ENCODE assay signal across 1 cellular context in the genomic region with DNA sequence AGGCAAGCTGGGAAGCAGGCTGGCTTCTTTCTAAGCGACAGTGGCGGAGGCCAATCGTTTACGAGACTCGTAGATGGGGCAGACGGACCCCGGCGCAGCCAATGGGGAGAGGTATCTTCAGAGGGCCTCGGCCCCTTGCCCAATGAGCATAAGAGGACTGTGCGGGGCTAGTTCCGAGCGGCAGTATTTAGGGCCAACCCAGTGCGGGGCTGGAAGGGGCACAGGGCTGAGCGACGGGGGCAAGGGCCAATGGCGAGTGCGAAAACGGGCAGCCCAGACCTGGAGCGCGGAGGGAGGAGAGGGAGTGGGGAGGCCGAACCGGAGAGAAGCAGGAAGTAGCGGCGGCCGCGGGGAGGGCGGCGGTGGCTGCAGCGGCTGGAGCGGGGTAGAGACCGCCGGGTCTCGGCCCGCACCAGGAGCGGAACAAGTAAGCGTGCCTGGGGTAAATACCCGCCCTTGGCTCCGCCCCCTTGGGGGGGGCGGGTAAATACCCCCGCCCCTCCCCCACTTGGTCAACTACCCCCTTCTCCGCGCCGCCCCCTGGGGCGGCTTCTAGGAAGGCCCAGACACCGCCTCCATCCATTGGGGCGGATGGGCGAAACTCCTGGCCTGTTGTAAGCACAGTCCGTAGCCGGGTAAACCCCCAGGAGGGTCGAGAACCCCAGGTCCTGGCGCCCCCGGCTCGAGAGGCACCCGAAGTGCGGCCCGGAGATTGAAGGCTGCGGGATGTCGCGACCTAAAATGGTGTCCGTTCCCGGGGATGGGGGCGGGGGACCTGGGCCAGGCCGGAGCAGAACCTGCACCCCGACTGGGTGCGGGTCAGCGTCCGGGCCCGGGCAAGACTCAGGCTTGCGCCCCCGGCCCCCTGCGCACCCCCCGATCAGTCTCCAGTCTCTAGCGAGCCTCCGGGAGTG.
TF ChIP-seq lines count a peak whose summit lies in the region.

A gene with protein sequence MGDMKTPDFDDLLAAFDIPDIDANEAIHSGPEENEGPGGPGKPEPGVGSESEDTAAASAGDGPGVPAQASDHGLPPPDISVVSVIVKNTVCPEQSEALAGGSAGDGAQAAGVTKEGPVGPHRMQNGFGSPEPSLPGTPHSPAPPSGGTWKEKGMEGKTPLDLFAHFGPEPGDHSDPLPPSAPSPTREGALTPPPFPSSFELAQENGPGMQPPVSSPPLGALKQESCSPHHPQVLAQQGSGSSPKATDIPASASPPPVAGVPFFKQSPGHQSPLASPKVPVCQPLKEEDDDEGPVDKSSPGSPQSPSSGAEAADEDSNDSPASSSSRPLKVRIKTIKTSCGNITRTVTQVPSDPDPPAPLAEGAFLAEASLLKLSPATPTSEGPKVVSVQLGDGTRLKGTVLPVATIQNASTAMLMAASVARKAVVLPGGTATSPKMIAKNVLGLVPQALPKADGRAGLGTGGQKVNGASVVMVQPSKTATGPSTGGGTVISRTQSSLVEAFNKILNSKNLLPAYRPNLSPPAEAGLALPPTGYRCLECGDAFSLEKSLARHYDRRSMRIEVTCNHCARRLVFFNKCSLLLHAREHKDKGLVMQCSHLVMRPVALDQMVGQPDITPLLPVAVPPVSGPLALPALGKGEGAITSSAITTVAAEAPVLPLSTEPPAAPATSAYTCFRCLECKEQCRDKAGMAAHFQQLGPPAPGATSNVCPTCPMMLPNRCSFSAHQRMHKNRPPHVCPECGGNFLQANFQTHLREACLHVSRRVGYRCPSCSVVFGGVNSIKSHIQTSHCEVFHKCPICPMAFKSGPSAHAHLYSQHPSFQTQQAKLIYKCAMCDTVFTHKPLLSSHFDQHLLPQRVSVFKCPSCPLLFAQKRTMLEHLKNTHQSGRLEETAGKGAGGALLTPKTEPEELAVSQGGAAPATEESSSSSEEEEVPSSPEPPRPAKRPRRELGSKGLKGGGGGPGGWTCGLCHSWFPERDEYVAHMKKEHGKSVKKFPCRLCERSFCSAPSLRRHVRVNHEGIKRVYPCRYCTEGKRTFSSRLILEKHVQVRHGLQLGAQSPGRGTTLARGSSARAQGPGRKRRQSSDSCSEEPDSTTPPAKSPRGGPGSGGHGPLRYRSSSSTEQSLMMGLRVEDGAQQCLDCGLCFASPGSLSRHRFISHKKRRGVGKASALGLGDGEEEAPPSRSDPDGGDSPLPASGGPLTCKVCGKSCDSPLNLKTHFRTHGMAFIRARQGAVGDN (plus strand): TSS at position 331 of the 914 bp plus-strand sequence. CDS start 3,993 bp downstream, outside the sequence.

TF ChIP-seq in HepG2, 621 proteins besides CTCF, POLR2A, EP300 and RAD21 (continued from another document and continues in another):
- TF ChIP-seq KLF11 (CRISPR knock-in tag; IDR thresholded peaks at IDR 0.05) (no peak), RAD51 (IDR thresholded peaks at IDR 0.05; ENCODE audit: borderline replicate concordance) (no peak), SMAD1 (CRISPR knock-in tag; IDR thresholded peaks at IDR 0.05; ENCODE audit: borderline replicate concordance, low read depth) (no peak), ZMYM3 (CRISPR knock-in tag; IDR thresholded peaks at IDR 0.05) (no peak), ZNF251 (CRISPR knock-in tag; IDR thresholded peaks at IDR 0.05) (no peak), MED1 (CRISPR knock-in tag; IDR thresholded peaks at IDR 0.05) (peak; percentile 7; the same call in 1 of the 2 replicates), IKZF4 (CRISPR knock-in tag; IDR thresholded peaks at IDR 0.05; ENCODE audit: borderline replicate concordance, low read depth, not compliant biosample characterization) (no peak), ZNF121 (CRISPR knock-in tag; IDR thresholded peaks at IDR 0.05) (no peak), HNRNPK (IDR thresholded peaks at IDR 0.05; ENCODE audit: low read depth, low read length, poor library complexity, severe bottlenecking) (peak; percentile 30), KAT7 (CRISPR knock-in tag; IDR thresholded peaks at IDR 0.05; ENCODE audit: borderline replicate concordance) (peak; percentile 54; the same call in 1 of the 2 replicates), ZNF383 (CRISPR knock-in tag; IDR thresholded peaks at IDR 0.05; ENCODE audit: borderline replicate concordance) (no peak), KLF12 (CRISPR knock-in tag; IDR thresholded peaks at IDR 0.05; ENCODE audit: borderline replicate concordance) (no peak), ZNF878 (CRISPR knock-in tag; IDR thresholded peaks at IDR 0.05) (no peak), ZFP36L2 (CRISPR knock-in tag; IDR thresholded peaks at IDR 0.05) (no peak), GATA4 (IDR thresholded peaks at IDR 0.05; ENCODE audit: borderline replicate concordance, low read depth) (no peak), ONECUT2 (CRISPR knock-in tag; IDR thresholded peaks at IDR 0.05) (no peak), DR1 (CRISPR knock-in tag; IDR thresholded peaks at IDR 0.05) (peak; percentile 75), TGIF2 (CRISPR knock-in tag; IDR thresholded peaks at IDR 0.05) (no peak), GLI4 (CRISPR knock-in tag; IDR thresholded peaks at IDR 0.05; ENCODE audit: borderline replicate concordance) (no peak), DNMT3B (CRISPR knock-in tag; conservative IDR thresholded peaks at IDR 0.05) (no peak), TCF7 (IDR thresholded peaks at IDR 0.05; ENCODE audit: low read depth) (no peak), HMGA1 (CRISPR knock-in tag; conservative IDR thresholded peaks at IDR 0.05) (no peak), FOXK1 (CRISPR knock-in tag; IDR thresholded peaks at IDR 0.05; ENCODE audit: borderline replicate concordance, low read depth) (no peak; the same call in 1 of the 2 replicates), ZNF160 (CRISPR knock-in tag; IDR thresholded peaks at IDR 0.05) (no peak), ZZZ3 (CRISPR knock-in tag; IDR thresholded peaks at IDR 0.05; ENCODE audit: borderline replicate concordance) (0 out of 2 replicates have a peak, but pooled peaks have one; percentile 64), TBX3 (IDR thresholded peaks at IDR 0.05; ENCODE audit: borderline replicate concordance) (no peak), RFX5 (IDR thresholded peaks at IDR 0.05; ENCODE audit: low read depth, low read length) (peak; percentile 59), ZMYM4 (CRISPR knock-in tag; IDR thresholded peaks at IDR 0.05) (peak; percentile 55; the same call in 1 of the 2 replicates)
- TF ChIP-seq, protein P1, sequence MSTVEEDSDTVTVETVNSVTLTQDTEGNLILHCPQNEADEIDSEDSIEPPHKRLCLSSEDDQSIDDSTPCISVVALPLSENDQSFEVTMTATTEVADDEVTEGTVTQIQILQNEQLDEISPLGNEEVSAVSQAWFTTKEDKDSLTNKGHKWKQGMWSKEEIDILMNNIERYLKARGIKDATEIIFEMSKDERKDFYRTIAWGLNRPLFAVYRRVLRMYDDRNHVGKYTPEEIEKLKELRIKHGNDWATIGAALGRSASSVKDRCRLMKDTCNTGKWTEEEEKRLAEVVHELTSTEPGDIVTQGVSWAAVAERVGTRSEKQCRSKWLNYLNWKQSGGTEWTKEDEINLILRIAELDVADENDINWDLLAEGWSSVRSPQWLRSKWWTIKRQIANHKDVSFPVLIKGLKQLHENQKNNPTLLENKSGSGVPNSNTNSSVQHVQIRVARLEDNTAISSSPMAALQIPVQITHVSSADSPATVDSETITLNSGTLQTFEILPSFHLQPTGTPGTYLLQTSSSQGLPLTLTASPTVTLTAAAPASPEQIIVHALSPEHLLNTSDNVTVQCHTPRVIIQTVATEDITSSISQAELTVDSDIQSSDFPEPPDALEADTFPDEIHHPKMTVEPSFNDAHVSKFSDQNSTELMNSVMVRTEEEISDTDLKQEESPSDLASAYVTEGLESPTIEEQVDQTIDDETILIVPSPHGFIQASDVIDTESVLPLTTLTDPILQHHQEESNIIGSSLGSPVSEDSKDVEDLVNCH (CRISPR knock-in tag; IDR thresholded peaks at IDR 0.05) = no peak
- TF ChIP-seq, protein P2, sequence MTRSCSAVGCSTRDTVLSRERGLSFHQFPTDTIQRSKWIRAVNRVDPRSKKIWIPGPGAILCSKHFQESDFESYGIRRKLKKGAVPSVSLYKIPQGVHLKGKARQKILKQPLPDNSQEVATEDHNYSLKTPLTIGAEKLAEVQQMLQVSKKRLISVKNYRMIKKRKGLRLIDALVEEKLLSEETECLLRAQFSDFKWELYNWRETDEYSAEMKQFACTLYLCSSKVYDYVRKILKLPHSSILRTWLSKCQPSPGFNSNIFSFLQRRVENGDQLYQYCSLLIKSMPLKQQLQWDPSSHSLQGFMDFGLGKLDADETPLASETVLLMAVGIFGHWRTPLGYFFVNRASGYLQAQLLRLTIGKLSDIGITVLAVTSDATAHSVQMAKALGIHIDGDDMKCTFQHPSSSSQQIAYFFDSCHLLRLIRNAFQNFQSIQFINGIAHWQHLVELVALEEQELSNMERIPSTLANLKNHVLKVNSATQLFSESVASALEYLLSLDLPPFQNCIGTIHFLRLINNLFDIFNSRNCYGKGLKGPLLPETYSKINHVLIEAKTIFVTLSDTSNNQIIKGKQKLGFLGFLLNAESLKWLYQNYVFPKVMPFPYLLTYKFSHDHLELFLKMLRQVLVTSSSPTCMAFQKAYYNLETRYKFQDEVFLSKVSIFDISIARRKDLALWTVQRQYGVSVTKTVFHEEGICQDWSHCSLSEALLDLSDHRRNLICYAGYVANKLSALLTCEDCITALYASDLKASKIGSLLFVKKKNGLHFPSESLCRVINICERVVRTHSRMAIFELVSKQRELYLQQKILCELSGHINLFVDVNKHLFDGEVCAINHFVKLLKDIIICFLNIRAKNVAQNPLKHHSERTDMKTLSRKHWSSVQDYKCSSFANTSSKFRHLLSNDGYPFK (CRISPR knock-in tag; IDR thresholded peaks at IDR 0.05; ENCODE audit: borderline replicate concordance) = 0 out of 2 replicates have a peak, but pooled peaks have one; percentile 20
- TF ChIP-seq, protein P3, sequence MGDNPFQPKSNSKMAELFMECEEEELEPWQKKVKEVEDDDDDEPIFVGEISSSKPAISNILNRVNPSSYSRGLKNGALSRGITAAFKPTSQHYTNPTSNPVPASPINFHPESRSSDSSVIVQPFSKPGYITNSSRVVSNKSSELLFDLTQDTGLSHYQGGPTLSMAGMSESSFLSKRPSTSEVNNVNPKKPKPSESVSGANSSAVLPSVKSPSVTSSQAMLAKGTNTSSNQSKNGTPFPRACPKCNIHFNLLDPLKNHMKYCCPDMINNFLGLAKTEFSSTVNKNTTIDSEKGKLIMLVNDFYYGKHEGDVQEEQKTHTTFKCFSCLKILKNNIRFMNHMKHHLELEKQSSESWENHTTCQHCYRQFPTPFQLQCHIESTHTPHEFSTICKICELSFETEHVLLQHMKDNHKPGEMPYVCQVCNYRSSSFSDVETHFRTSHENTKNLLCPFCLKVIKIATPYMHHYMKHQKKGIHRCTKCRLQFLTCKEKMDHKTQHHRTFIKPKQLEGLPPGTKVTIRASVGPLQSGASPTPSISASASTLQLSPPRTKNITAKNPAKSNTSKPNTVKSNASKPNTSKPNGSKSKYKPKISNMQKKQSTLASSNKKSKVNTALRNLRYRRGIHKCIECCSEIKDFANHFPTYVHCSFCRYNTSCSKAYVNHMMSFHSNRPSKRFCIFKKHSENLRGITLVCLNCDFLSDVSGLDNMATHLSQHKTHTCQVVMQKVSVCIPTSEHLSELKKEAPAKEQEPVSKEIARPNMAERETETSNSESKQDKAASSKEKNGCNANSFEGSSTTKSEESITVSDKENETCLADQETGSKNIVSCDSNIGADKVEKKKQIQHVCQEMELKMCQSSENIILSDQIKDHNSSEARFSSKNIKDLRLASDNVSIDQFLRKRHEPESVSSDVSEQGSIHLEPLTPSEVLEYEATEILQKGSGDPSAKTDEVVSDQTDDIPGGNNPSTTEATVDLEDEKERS (CRISPR knock-in tag; IDR thresholded peaks at IDR 0.05) = no peak
- TF ChIP-seq, protein P4, sequence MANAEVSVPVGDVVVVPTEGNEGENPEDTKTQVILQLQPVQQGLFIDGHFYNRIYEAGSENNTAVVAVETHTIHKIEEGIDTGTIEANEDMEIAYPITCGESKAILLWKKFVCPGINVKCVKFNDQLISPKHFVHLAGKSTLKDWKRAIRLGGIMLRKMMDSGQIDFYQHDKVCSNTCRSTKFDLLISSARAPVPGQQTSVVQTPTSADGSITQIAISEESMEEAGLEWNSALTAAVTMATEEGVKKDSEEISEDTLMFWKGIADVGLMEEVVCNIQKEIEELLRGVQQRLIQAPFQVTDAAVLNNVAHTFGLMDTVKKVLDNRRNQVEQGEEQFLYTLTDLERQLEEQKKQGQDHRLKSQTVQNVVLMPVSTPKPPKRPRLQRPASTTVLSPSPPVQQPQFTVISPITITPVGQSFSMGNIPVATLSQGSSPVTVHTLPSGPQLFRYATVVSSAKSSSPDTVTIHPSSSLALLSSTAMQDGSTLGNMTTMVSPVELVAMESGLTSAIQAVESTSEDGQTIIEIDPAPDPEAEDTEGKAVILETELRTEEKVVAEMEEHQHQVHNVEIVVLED (CRISPR knock-in tag; IDR thresholded peaks at IDR 0.05; ENCODE audit: borderline replicate concordance) = peak; percentile 53; the same call in 1 of the 2 replicates
- TF ChIP-seq, protein P5, sequence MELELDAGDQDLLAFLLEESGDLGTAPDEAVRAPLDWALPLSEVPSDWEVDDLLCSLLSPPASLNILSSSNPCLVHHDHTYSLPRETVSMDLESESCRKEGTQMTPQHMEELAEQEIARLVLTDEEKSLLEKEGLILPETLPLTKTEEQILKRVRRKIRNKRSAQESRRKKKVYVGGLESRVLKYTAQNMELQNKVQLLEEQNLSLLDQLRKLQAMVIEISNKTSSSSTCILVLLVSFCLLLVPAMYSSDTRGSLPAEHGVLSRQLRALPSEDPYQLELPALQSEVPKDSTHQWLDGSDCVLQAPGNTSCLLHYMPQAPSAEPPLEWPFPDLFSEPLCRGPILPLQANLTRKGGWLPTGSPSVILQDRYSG (CRISPR knock-in tag; IDR thresholded peaks at IDR 0.05) = no peak
- TF ChIP-seq, protein P6, sequence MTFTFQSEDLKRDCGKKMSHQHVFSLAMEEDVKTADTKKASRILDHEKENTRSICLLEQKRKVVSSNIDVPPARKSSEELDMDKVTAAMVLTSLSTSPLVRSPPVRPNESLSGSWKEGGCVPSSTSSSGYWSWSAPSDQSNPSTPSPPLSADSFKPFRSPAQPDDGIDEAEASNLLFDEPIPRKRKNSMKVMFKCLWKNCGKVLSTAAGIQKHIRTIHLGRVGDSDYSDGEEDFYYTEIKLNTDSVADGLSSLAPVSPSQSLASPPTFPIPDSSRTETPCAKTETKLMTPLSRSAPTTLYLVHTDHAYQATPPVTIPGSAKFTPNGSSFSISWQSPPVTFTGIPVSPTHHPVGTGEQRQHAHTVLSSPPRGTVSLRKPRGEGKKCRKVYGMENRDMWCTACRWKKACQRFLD (CRISPR knock-in tag; IDR thresholded peaks at IDR 0.05; ENCODE audit: borderline replicate concordance) = no peak
- TF ChIP-seq, protein P7, sequence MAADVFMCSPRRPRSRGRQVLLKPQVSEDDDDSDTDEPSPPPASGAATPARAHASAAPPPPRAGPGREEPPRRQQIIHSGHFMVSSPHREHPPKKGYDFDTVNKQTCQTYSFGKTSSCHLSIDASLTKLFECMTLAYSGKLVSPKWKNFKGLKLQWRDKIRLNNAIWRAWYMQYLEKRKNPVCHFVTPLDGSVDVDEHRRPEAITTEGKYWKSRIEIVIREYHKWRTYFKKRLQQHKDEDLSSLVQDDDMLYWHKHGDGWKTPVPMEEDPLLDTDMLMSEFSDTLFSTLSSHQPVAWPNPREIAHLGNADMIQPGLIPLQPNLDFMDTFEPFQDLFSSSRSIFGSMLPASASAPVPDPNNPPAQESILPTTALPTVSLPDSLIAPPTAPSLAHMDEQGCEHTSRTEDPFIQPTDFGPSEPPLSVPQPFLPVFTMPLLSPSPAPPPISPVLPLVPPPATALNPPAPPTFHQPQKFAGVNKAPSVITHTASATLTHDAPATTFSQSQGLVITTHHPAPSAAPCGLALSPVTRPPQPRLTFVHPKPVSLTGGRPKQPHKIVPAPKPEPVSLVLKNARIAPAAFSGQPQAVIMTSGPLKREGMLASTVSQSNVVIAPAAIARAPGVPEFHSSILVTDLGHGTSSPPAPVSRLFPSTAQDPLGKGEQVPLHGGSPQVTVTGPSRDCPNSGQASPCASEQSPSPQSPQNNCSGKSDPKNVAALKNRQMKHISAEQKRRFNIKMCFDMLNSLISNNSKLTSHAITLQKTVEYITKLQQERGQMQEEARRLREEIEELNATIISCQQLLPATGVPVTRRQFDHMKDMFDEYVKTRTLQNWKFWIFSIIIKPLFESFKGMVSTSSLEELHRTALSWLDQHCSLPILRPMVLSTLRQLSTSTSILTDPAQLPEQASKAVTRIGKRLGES (CRISPR knock-in tag; IDR thresholded peaks at IDR 0.05; ENCODE audit: borderline replicate concordance) = no peak
